8 cellular contexts compared by ENCODE assay signal in the genomic region with DNA sequence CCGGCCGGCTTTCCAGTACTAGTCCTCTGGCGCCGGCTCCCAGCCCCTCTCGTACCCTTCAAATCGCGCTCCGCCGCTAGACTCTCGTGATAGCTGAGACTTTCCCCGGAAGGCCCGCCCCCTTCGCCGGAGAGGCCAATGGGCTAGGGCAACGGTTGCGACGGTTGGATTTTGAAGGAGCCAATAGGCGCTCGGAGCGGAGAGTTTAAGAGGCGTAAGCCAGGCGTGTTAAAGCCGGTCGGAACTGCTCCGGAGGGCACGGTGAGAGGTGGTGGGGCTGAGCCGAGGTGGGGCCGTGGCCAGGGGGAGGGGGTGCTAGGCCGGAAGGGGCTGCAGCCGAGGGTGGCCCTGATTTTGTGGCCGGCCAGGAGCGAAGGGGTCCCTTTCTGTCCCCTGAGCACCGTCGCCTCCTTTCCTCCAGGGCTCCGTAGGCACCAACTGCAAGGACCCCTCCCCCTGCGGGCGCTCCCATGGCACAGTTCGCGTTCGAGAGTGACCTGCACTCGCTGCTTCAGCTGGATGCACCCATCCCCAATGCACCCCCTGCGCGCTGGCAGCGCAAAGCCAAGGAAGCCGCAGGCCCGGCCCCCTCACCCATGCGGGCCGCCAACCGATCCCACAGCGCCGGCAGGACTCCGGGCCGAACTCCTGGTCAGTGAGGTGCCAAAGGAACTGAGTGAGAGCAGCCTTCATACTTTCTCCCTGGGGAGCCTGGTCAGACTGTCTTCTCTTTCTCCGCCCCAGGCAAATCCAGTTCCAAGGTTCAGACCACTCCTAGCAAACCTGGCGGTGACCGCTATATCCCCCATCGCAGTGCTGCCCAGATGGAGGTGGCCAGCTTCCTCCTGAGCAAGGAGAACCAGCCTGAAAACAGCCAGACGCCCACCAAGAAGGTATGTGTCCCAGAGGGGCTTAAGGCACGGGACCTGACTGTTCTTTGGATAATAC. TPM values are rescaled to one million over a fixed set of nuclear protein-coding genes. Genes with fewer than 3 reads are reported as not detected.
DNase-seq lines count a peak whose midpoint lies in the region; TF ChIP-seq lines count a peak whose summit lies in the region.

A gene (plus strand): TSS at position 236 of the 948 bp plus-strand sequence. CDS start 235 bp downstream, at position 471.

- POLR2A ChIA-PET in activated CD8-positive, alpha-beta memory T cell treated with anti-CD3 and anti-CD28 coated beads for 36 hours (lab: Charles Lee): interaction anchor here (0.8 to 1.6 kb wide), 4 partner anchors 9 to 132 kb away, joined by 3 to 16 read pairs (median 3); a partner anchor contains a TSS

- TF ChIP-seq CTCF in GM20000 (IDR thresholded peaks at IDR 0.05; ENCODE audit: extremely low read depth, missing control alignments): no peak

- H3K4me1 ChIP-seq in effector memory CD4-positive, alpha-beta T cell (ENCODE audit: control insufficient read depth, insufficient read depth, low read length, poor library complexity, severe bottlenecking): peaks cover 11% of the 10 kb centered on the region

- peaks cover 15% of the 10 kb centered on the region for H3K36me3 ChIP-seq in effector memory CD4-positive, alpha-beta T cell (ENCODE audit: control insufficient read depth, insufficient read depth, low read length)

- no peaks in the 10 kb centered on the region for H3K9me3 ChIP-seq in effector memory CD4-positive, alpha-beta T cell (ENCODE audit: control insufficient read depth, low read length)

- H3K4me3 ChIP-seq in effector memory CD4-positive, alpha-beta T cell (ENCODE audit: insufficient read depth, low read depth, low read length, poor library complexity, severe bottlenecking): peak within 1 kb of the TSS; percentile 63

- CTCF ChIA-PET in activated CD8-positive, alpha-beta memory T cell treated with anti-CD3 and anti-CD28 coated beads for 36 hours (lab: Charles Lee): interaction anchor here (1.1 to 1.5 kb wide), 3 partner anchors 9 to 132 kb away, joined by 3 to 4 read pairs (median 4); a partner anchor contains a TSS

- H3K27ac ChIP-seq in effector memory CD4-positive, alpha-beta T cell (ENCODE audit: insufficient read depth, low read length, poor library complexity, severe bottlenecking): peak within 1 kb of the TSS; percentile 64

- no peaks in the 10 kb centered on the region for H3K27me3 ChIP-seq in effector memory CD4-positive, alpha-beta T cell (replicated peaks; ENCODE audit: control insufficient read depth, insufficient read depth, low read length, poor library complexity, severe bottlenecking)

- DNase-seq in CMK (ENCODE audit: low read depth) (peak; percentile 94), GM20000 (ENCODE audit: low spot score) (peak; percentile 97), HT-29 (ENCODE audit: low spot score) (peak; percentile 99), NOMO-1 (lab: John Stamatoyannopoulos, UW; ENCODE audit: unreplicated experiment in 2 of 2) (peak; percentile 98 to 99), medulla oblongata (ENCODE audit: extremely low spot score) (peak; percentile 98)
- peak; percentile 89 to 96 (median 96) for DNase-seq in effector memory CD4-positive, alpha-beta T cell
- DNase-seq in stimulated activated CD8-positive, alpha-beta memory T cell treated with anti-CD3 and anti-CD28 coated beads, Interleukin-12 subunit alpha, Interleukin-12 subunit beta, amount 100 ng/mL, for 1 hour (ENCODE audit: low read depth): peak; percentile 96

RNA-seq across cellular contexts. Expression of the gene that starts here (rescaled TPM):
- total RNA-seq in HT-29 (2014; rRNA removed; shearing (Covaris generic)): 278 and 304 TPM in 2 replicates
- 100 to 1,000 TPM; 141 to 148 TPM for total RNA-seq in activated CD8-positive, alpha-beta memory T cell treated with anti-CD3 and anti-CD28 coated beads for 36 hours

Comparison
In these comparisons a context has a peak if more than half of its experiments do, and no peak if none do; other contexts are left out.
1. Peak in every context shown above with its lines: DNase-seq, H3K4me3 ChIP-seq and H3K27ac ChIP-seq.